13 cellular contexts compared by ENCODE assay signal in genomic region chr5:126938461-126938860, GRCh38.
DNase-seq lines count a peak whose midpoint lies in the region; ATAC-seq, FAIRE-seq and TF ChIP-seq lines count a peak whose summit lies in the region.
"Had no signal": no experiment of that assay in that cellular context is flagged by ENCODE, and none has a peak within 500 bp of the region (broad histone marks: within the 10 kb centered on the region; RNA-seq: fewer than 3 reads in every experiment).

No MANE protein-coding gene starts in this region.

- H3K27me3 ChIP-seq in astrocyte (ENCODE audit: insufficient read depth, low read length): no peaks in the 10 kb centered on the region
- H3K27me3 ChIP-seq in foreskin keratinocyte: no peaks in the 10 kb centered on the region

- H3K4me3 Mint-ChIP-seq in astrocyte (ENCODE audit: unreplicated experiment): no peak overlapping the region

- H3K4me3 ChIP-seq in A549 (no peak overlapping the region), astrocyte (ENCODE audit: insufficient read depth, low read depth, low read length) (no peak overlapping the region)

- no peak overlapping the region for H3K27ac Mint-ChIP-seq in astrocyte (ENCODE audit: unreplicated experiment)

- H3K27ac ChIP-seq in A549: no peak overlapping the region
- H3K27ac ChIP-seq in astrocyte (ENCODE audit: low read depth, low read length): no peak overlapping the region
- H3K27ac ChIP-seq in foreskin keratinocyte: no peak overlapping the region

- no peak for TF ChIP-seq CTCF in A549 (IDR thresholded peaks at IDR 0.05)
- TF ChIP-seq CTCF in astrocyte (IDR thresholded peaks at IDR 0.05; ENCODE audit: insufficient read depth, low read depth, low read length): no peak
- no peak for TF ChIP-seq CTCF in foreskin keratinocyte (conservative IDR thresholded peaks at IDR 0.05)

- no peak for TF ChIP-seq POLR2A in A549 (IDR thresholded peaks at IDR 0.05; ENCODE audit: low read length)
- TF ChIP-seq POLR2A in H54 (IDR thresholded peaks at IDR 0.05; ENCODE audit: low read depth, low read length): no peak

- no peaks in the 10 kb centered on the region for H3K9me3 Mint-ChIP-seq in astrocyte (ENCODE audit: unreplicated experiment)

- no peak for FAIRE-seq in A549 (lab: Jason Lieb, UNC)
- FAIRE-seq in H54 (lab: Jason Lieb, UNC): peak; percentile 71
- FAIRE-seq in astrocyte (lab: Jason Lieb, UNC): peak; percentile 63

- no peaks in the 10 kb centered on the region for H4K20me1 ChIP-seq in astrocyte (ENCODE audit: insufficient read depth, low read length)

- peaks cover 8% of the 10 kb centered on the region for H3K4me1 Mint-ChIP-seq in astrocyte (ENCODE audit: low read depth, unreplicated experiment)

- POLR2A ChIA-PET in A549 (lab: Yijun Ruan, JAX): no interaction called here

- H3K36me3 ChIP-seq in astrocyte (ENCODE audit: insufficient read depth, low read length): no peaks in the 10 kb centered on the region

- H3K4me2 ChIP-seq in A549 (0 out of 3 replicates have a peak overlapping the region, but pooled peaks have one; percentile 26), astrocyte (ENCODE audit: low read length) (no peak overlapping the region)

- no peak for TF ChIP-seq RAD21 in A549 (conservative IDR thresholded peaks at IDR 0.05 in 1 of 2, IDR thresholded peaks at IDR 0.05 in 1 of 2)

- DNase-seq in A549 (ENCODE audit: low read depth in 1 of 2, low spot score in 1 of 2) (no peak), H54 (ENCODE audit: insufficient read length, low spot score) (peak; percentile 12), astrocyte (ENCODE audit: low read depth) (peak; percentile 72), foreskin keratinocyte (peak; percentile 28 to 54), left colon (no peak), iPS-NIHi11 (ENCODE audit: low spot score) (no peak), NCI-H774 (lab: John Stamatoyannopoulos, UW) (no peak), medulla oblongata (ENCODE audit: extremely low spot score) (no peak)
- DNase-seq: activated T-cell treated with anti-CD3 and anti-CD28 coated beads, Interleukin-2, amount 50 U/mL, for 1 hour; amygdala; NCI-H2029 had no signal

- intact Hi-C loops in left colon (cut with DNase I, micrococcal nuclease): no loop called here

- TF ChIP-seq EP300 in A549 (IDR thresholded peaks at IDR 0.05): no peak

- H3K79me2 ChIP-seq in astrocyte (ENCODE audit: insufficient read depth, low read length): no peaks in the 10 kb centered on the region

- 0 out of 6 replicates have a peak, but pooled peaks of 1 of the 2 experiments have one; percentile 29 for ATAC-seq in A549
- ATAC-seq in foreskin keratinocyte: peak; percentile 65
- ATAC-seq in left colon: no peak
- ATAC-seq: activated CD4-positive, CD25-positive, alpha-beta regulatory T cell treated with anti-CD3 and anti-CD28 coated beads, Interleukin-2, amount 50 U/mL, for 24 hours had no signal

- no peaks in the 10 kb centered on the region for H3K27me3 Mint-ChIP-seq in astrocyte (ENCODE audit: low read depth, unreplicated experiment)
- H3K27me3 Mint-ChIP-seq: progenitor cell of endocrine pancreas had no signal

- H2AFZ ChIP-seq in astrocyte (ENCODE audit: low read depth, low read length): no peak overlapping the region

- H3K9me3 ChIP-seq in A549: no peaks in the 10 kb centered on the region
- H3K9me3 ChIP-seq in astrocyte (ENCODE audit: insufficient read depth, low read depth, low read length): no peaks in the 10 kb centered on the region

- H3K36me3 Mint-ChIP-seq in astrocyte (ENCODE audit: low read depth, unreplicated experiment): no peaks in the 10 kb centered on the region

- peaks cover 11% of the 10 kb centered on the region; the same call in 2 of the 3 replicates for H3K4me1 ChIP-seq in A549
- H3K4me1 ChIP-seq in astrocyte (ENCODE audit: insufficient read depth, low read length): no peaks in the 10 kb centered on the region
- H3K4me1 ChIP-seq in foreskin keratinocyte: no peaks in the 10 kb centered on the region

- no peak overlapping the region for H3K9ac ChIP-seq in astrocyte (ENCODE audit: low read length)

- CTCF ChIA-PET in A549 (lab: Yijun Ruan, JAX): no interaction called here

TF ChIP-seq in A549, 52 proteins besides CTCF, POLR2A, EP300 and RAD21:
- TF ChIP-seq TFCP2L1 (CRISPR knock-in tag; IDR thresholded peaks at IDR 0.05): no peak
- no peak for TF ChIP-seq FOSL2 (IDR thresholded peaks at IDR 0.05)
- peak; percentile 39; the same call in 1 of the 2 replicates for TF ChIP-seq FOSL2 (CRISPR knock-in tag; IDR thresholded peaks at IDR 0.05)

Comparison
In these comparisons a context has a peak if more than half of its experiments do, and no peak if none do; other contexts are left out.
1. DNase-seq: peak in H54 (single experiment), astrocyte (single experiment) and foreskin keratinocyte (2 of 2); none in A549 (0 of 2), left colon (0 of 2), iPS-NIHi11 (single experiment), NCI-H774 (single experiment) and medulla oblongata (single experiment).